In the genomic region with DNA sequence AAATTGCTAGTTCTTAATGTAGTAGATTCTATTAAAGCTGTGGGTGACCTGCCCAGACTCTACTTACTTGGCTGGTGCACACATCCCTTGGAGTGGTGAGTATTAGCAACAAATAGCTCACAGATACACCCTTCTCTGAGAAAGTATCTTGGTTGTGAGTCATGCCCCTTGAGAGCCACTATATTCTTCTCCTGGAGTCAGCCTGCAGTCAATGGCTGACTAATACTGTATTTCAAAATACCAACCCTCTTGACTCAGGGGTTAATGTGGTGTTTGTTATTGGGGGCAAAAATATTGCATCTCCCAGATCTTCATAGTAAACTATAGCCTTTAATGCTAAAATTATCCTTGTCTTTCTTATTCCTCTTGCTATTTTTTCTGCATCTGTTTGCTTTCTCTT, we compare ENCODE assay signal across 10 cellular contexts.
DNase-seq lines count a peak whose midpoint lies in the region.
"Had no signal": no experiment of that assay in that cellular context is flagged by ENCODE, and none has a peak within 500 bp of the region (broad histone marks: within the 10 kb centered on the region; RNA-seq: fewer than 3 reads in every experiment).

No MANE protein-coding gene starts in this region.

- in situ Hi-C loops in SK-MEL-5 (cut with HindIII; ENCODE audit: low pct_unique_long_range_greater_than_20kb, low sequenced_read_pairs): no loop called here

- H3K27ac ChIP-seq in subcutaneous abdominal adipose tissue (ENCODE audit: low read depth, low read length): peak overlapping the region; percentile 37
- H3K27ac ChIP-seq: VCaP had no signal

- H3K9me3 ChIP-seq in subcutaneous abdominal adipose tissue (ENCODE audit: control insufficient read depth in 5 of 5, low read length in 5 of 5): peaks cover 0 to 3% (median 0%) of the 10 kb centered on the region in 5 donors

- no peak overlapping the region for H3K9ac ChIP-seq in subcutaneous abdominal adipose tissue (ENCODE audit: low read length in 5 of 5)

- no peaks in the 10 kb centered on the region for H3K36me3 ChIP-seq in subcutaneous abdominal adipose tissue (ENCODE audit: control insufficient read depth in 5 of 5, insufficient read depth in 5 of 5, low read length in 5 of 5)

- H3K27me3 ChIP-seq in subcutaneous abdominal adipose tissue (ENCODE audit: control insufficient read depth in 5 of 5, insufficient read depth in 4 of 5, low read length in 5 of 5): no peaks in the 10 kb centered on the region

- DNase-seq in HCEC 1CT (peak; percentile 98), SK-MEL-5 (ENCODE audit: low read depth, low spot score) (peak; percentile 15), fibroblast of the conjunctiva (ENCODE audit: low read depth) (peak; percentile 79), AML-193 (lab: John Stamatoyannopoulos, UW) (no peak), Kasumi-1 (lab: John Stamatoyannopoulos, UW) (no peak), mesenteric fat pad (ENCODE audit: low spot score) (no peak)
- DNase-seq: NK-92 treated with Interleukin-12 subunit alpha and Interleukin-12 subunit beta, amount 100 ng/mL, for 24 hours had no signal

- H3K4me1 ChIP-seq in subcutaneous abdominal adipose tissue (ENCODE audit: control insufficient read depth in 5 of 5, insufficient read depth in 5 of 5, low read length in 5 of 5): no peaks in the 10 kb centered on the region

- H3K4me3 ChIP-seq in subcutaneous abdominal adipose tissue (ENCODE audit: low read depth in 1 of 5, low read length in 5 of 5): no peak overlapping the region
- H3K4me3 ChIP-seq: K562 had no signal

Comparison
In these comparisons a context has a peak if more than half of its experiments do, and no peak if none do; other contexts are left out.
1. DNase-seq: peak in HCEC 1CT (single experiment), SK-MEL-5 (single experiment) and fibroblast of the conjunctiva (single experiment); none in AML-193 (0 of 2), Kasumi-1 (0 of 2) and mesenteric fat pad (single experiment).